In the genomic region with DNA sequence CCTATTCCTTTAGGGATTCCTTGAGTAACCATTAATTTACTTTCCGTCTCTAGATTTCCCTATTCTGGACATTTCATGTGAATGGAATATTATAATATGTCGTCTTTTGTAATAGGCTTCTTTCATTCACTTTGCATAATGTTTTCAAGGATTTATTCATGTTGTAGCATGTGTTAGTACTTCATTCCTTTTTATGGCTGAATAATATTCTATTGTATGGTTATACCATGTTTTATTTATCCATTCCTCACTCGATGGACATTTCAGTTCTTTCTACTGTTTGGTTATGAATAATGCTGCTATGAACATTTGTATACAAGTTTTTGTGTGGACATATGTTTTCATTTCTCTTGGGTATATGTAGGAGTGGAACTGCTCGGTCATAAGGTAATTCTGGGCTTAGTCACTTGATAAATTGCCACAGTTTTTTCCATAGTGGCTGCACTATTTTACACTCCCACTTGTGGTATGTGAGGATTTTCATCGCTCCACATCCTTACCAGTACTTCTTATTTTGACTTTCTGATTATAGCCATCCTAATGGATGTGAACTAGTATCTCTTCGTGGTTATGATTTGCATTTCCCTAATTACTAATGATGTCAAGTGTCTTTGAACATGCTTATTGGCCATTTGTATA, we compare ENCODE assay signal across 16 cellular contexts. TPM values are rescaled to one million over a fixed set of nuclear protein-coding genes. Genes with fewer than 3 reads are reported as not detected.
DNase-seq lines count a peak whose midpoint lies in the region; ATAC-seq and TF ChIP-seq lines count a peak whose summit lies in the region.
"Had no signal": no experiment of that assay in that cellular context is flagged by ENCODE, and none has a peak within 500 bp of the region (broad histone marks: within the 10 kb centered on the region; RNA-seq: fewer than 3 reads in every experiment).

No MANE protein-coding gene starts in this region.

- WGBS in aorta, 2 donors = 57 to 61% methylated on average over 6 of the region's 6 CpGs

- peaks cover 49% of the 10 kb centered on the region for H3K4me1 Mint-ChIP-seq in activated naive CD8-positive, alpha-beta T cell treated with anti-CD3 and anti-CD28 coated beads, Interleukin-2, amount 50 U/mL, for 24 hours
- peaks cover 37% of the 10 kb centered on the region for H3K4me1 Mint-ChIP-seq in activated naive CD8-positive, alpha-beta T cell treated with anti-CD3 and anti-CD28 coated beads for 36 hours

- H3K4me1 ChIP-seq in ascending aorta (peaks cover 3 to 26% of the 10 kb centered on the region in 2 donors), tibial artery (peaks cover 5 to 64% (median 13%) of the 10 kb centered on the region in 4 donors), aorta (ENCODE audit: control insufficient read depth in 1 of 2, insufficient read depth in 2 of 2, low read length in 2 of 2) (no peaks in the 10 kb centered on the region)

- H3K36me3 ChIP-seq in ascending aorta = no peaks in the 10 kb centered on the region
- H3K36me3 ChIP-seq in tibial artery = no peaks in the 10 kb centered on the region
- H3K36me3 ChIP-seq in aorta (ENCODE audit: control insufficient read depth in 1 of 2, insufficient read depth in 2 of 2, low read length in 1 of 2) = no peaks in the 10 kb centered on the region

- ATAC-seq in activated naive CD8-positive, alpha-beta T cell treated with anti-CD3 and anti-CD28 coated beads, Interleukin-2, amount 50 U/mL, for 24 hours = peak; percentile 93
- no peak for ATAC-seq in aorta (ENCODE audit: low FRiP score)
- no peak for ATAC-seq in GM18861 (IDR thresholded peaks at IDR 0.05; ENCODE audit: unreplicated experiment)
- ATAC-seq: left lobe of liver had no signal

- intact Hi-C loops in ascending aorta (cut with DNase I) = loop anchor here (5.0 kb wide), 1 partner anchor 149 kb away; no protein-coding TSS in a partner anchor
- intact Hi-C loops in tibial artery (cut with DNase I; ENCODE audit: low total_unique reads) = no loop called here
- intact Hi-C loops in aorta (cut with DNase I) = no loop called here

- TF ChIP-seq CTCF in ascending aorta (IDR thresholded peaks at IDR 0.05) = no peak
- no peak for TF ChIP-seq CTCF in fibroblast of villous mesenchyme (IDR thresholded peaks at IDR 0.05; ENCODE audit: insufficient read depth, low read depth, low read length)
- TF ChIP-seq CTCF in tibial artery (IDR thresholded peaks at IDR 0.05) = no peak

- H3K27me3 ChIP-seq in ascending aorta (no peaks in the 10 kb centered on the region), tibial artery (no peaks in the 10 kb centered on the region), aorta (ENCODE audit: control insufficient read depth in 1 of 2, insufficient read depth in 2 of 2, low read length in 1 of 2) (no peaks in the 10 kb centered on the region)
- H3K27me3 ChIP-seq: stomach had no signal

- H3K4me3 ChIP-seq in ascending aorta (no peak overlapping the region), fibroblast of villous mesenchyme (ENCODE audit: low read depth, low read length) (no peak overlapping the region), tibial artery (no peak overlapping the region), aorta (ENCODE audit: low read length in 2 of 2) (no peak overlapping the region)
- H3K4me3 ChIP-seq: stomach had no signal

- H3K9me3 ChIP-seq in ascending aorta (no peaks in the 10 kb centered on the region), tibial artery (no peaks in the 10 kb centered on the region), aorta (ENCODE audit: control insufficient read depth, low read length) (no peaks in the 10 kb centered on the region)
- H3K9me3 ChIP-seq: stomach had no signal

- H3K36me3 Mint-ChIP-seq in activated naive CD8-positive, alpha-beta T cell treated with anti-CD3 and anti-CD28 coated beads, Interleukin-2, amount 50 U/mL, for 24 hours (ENCODE audit: low read depth) = peaks cover 12% of the 10 kb centered on the region
- H3K36me3 Mint-ChIP-seq in activated naive CD8-positive, alpha-beta T cell treated with anti-CD3 and anti-CD28 coated beads for 36 hours = peaks cover 30% of the 10 kb centered on the region

- no peaks in the 10 kb centered on the region for H3K27me3 Mint-ChIP-seq in activated naive CD8-positive, alpha-beta T cell treated with anti-CD3 and anti-CD28 coated beads, Interleukin-2, amount 50 U/mL, for 24 hours
- no peaks in the 10 kb centered on the region for H3K27me3 Mint-ChIP-seq in activated naive CD8-positive, alpha-beta T cell treated with anti-CD3 and anti-CD28 coated beads for 36 hours
- H3K27me3 Mint-ChIP-seq: progenitor cell of endocrine pancreas had no signal

- H3K4me3 Mint-ChIP-seq in activated naive CD8-positive, alpha-beta T cell treated with anti-CD3 and anti-CD28 coated beads, Interleukin-2, amount 50 U/mL, for 24 hours = no peak overlapping the region
- H3K4me3 Mint-ChIP-seq in activated naive CD8-positive, alpha-beta T cell treated with anti-CD3 and anti-CD28 coated beads for 36 hours = no peak overlapping the region

- H3K27ac ChIP-seq in ascending aorta (peak overlapping the region; percentile 65 to 69), tibial artery (peak overlapping the region; percentile 69 to 72), aorta (ENCODE audit: low read depth in 1 of 2, low read length in 2 of 2) (peak overlapping the region in 1 of 2 donors; percentile 28)
- H3K27ac ChIP-seq: stomach had no signal

- no peak for DNase-seq in activated naive CD8-positive, alpha-beta T cell treated with anti-CD3 and anti-CD28 coated beads, Interleukin-2, amount 50 U/mL, for 24 hours
- no peak for DNase-seq in activated naive CD8-positive, alpha-beta T cell treated with anti-CD3 and anti-CD28 coated beads for 36 hours
- DNase-seq in ascending aorta (ENCODE audit: low spot score in 2 of 2) (no peak), fibroblast of villous mesenchyme (ENCODE audit: low read depth) (peak; percentile 68), tibial artery (no peak), aorta (no peak), NCI-H2227 (lab: John Stamatoyannopoulos, UW; ENCODE audit: unreplicated experiment) (no peak)
- DNase-seq: effector CD4-positive, alpha-beta T cell; foreskin melanocyte; NCI-H187 treated with DMSO at 0.1 percent for 48 hours; NCI-H510A treated with DMSO at 0.1 percent for 48 hours; OCI-M1; stomach had no signal

- H3K27ac Mint-ChIP-seq in activated naive CD8-positive, alpha-beta T cell treated with anti-CD3 and anti-CD28 coated beads, Interleukin-2, amount 50 U/mL, for 24 hours = peak overlapping the region; percentile 48
- no peak overlapping the region for H3K27ac Mint-ChIP-seq in activated naive CD8-positive, alpha-beta T cell treated with anti-CD3 and anti-CD28 coated beads for 36 hours
- H3K27ac Mint-ChIP-seq: progenitor cell of endocrine pancreas had no signal

- H3K9me3 Mint-ChIP-seq in activated naive CD8-positive, alpha-beta T cell treated with anti-CD3 and anti-CD28 coated beads, Interleukin-2, amount 50 U/mL, for 24 hours = no peaks in the 10 kb centered on the region
- peaks cover 9% of the 10 kb centered on the region for H3K9me3 Mint-ChIP-seq in activated naive CD8-positive, alpha-beta T cell treated with anti-CD3 and anti-CD28 coated beads for 36 hours

RNA-seq across cellular contexts. Expression of gene PPP2R5A, which starts 17.7 kb away (rescaled TPM):
- 10 to 100 TPM; 32.9 to 34.3 TPM for total RNA-seq in activated naive CD8-positive, alpha-beta T cell treated with anti-CD3 and anti-CD28 coated beads for 36 hours
- 64.7 TPM for total RNA-seq in ascending aorta
- 21.9 and 29.4 TPM in 2 replicates for total RNA-seq in fibroblast of villous mesenchyme
- total RNA-seq in aorta = 10 to 100 TPM; 43.2 to 45.3 TPM
- polyA plus RNA-seq in aorta = 10 to 100 TPM; 33.5 to 39.1 TPM
